Comparison of ENCODE assay signal across 8 cellular contexts in genomic region chr10:21732067-21732772, GRCh38.
DNase-seq lines count a peak whose midpoint lies in the region; ATAC-seq lines count a peak whose summit lies in the region.

No MANE protein-coding gene starts in this region.

- ATAC-seq in GM19372 (IDR thresholded peaks at IDR 0.05; ENCODE audit: low read depth, unreplicated experiment): peak; percentile 79
- ATAC-seq in HG03460 (IDR thresholded peaks at IDR 0.05; ENCODE audit: unreplicated experiment): peak; percentile 85

- DNase-seq in D341Med (ENCODE audit: low spot score) (peak; percentile 87), OCI-M1 (lab: John Stamatoyannopoulos, UW) (peak; percentile 76), brain pericyte (ENCODE audit: low read depth, low spot score) (peak; percentile 43), iris pigment epithelial cell (ENCODE audit: low read depth) (peak; percentile 82), activated gamma-delta T cell treated with Interleukin-2 at 50 U/mL for 16 hours (no peak)
- peak; percentile 17 to 18 for DNase-seq in stimulated activated CD4-positive, alpha-beta T cell treated with anti-CD3 and anti-CD28 coated beads, Interleukin-15, amount 100 ng/mL, for 48 hours (ENCODE audit: low read depth in 2 of 2)
